Comparison of ENCODE assay signal across 20 cellular contexts in genomic region chr1:20063861-20064292, GRCh38. TPM values are rescaled to one million over a fixed set of nuclear protein-coding genes. Genes with fewer than 3 reads are reported as not detected.
DNase-seq lines count a peak whose midpoint lies in the region; ATAC-seq and TF ChIP-seq lines count a peak whose summit lies in the region.
"Had no signal": no experiment of that assay in that cellular context is flagged by ENCODE, and none has a peak within 500 bp of the region (broad histone marks: within the 10 kb centered on the region; RNA-seq: fewer than 3 reads in every experiment).

No MANE protein-coding gene starts in this region.

- DNase-seq in AG20443 (ENCODE audit: low spot score) (peak; percentile 84), IMR-90 (peak; percentile 87), choroid plexus epithelial cell (ENCODE audit: low read depth) (peak; percentile 5), left lung (no peak), hippocampal formation (lab: John Stamatoyannopoulos, UW) (no peak), DMS79 treated with DMSO at 0.1 percent for 48 hours (lab: John Stamatoyannopoulos, UW) (no peak)
- no peak for DNase-seq in activated naive CD4-positive, alpha-beta T cell treated with anti-CD3 and anti-CD28 coated beads, Interleukin-2, amount 10 ng/mL, durations not matched to agents 7 days and 5 days
- DNase-seq: activated CD4-positive, alpha-beta T cell treated with anti-CD3 and anti-CD28 coated beads, Interleukin-2, amount 50 U/mL, for 48 hours; activated gamma-delta T cell; central memory CD4-positive, alpha-beta T cell; NCI-H1092 treated with DMSO at 0.1 percent for 48 hours; psoas muscle; stimulated activated CD4-positive, alpha-beta T cell treated with anti-CD3 and anti-CD28 coated beads, Interleukin-2, amount 100 ng/mL, for 24 hours had no signal

- no peak overlapping the region for H3K14ac ChIP-seq in IMR-90 (replicated peaks; ENCODE audit: low read depth, low read length)

- no peak overlapping the region for H4K8ac ChIP-seq in IMR-90 (ENCODE audit: low read depth in 2 of 2, low read length in 2 of 2)

- peak; percentile 84 for ATAC-seq in IMR-90 (ENCODE audit: low read depth)
- peak; percentile 88 for ATAC-seq in left lung
- no peak for ATAC-seq in HG03135 (IDR thresholded peaks at IDR 0.05; ENCODE audit: unreplicated experiment)
- ATAC-seq: psoas muscle; stimulated activated memory B cell treated with anti-CD40 and anti-IgM and Interleukin-4, amounts not matched to agents 10 μg/mL and 1 μg/mL and 100 μg/mL, for 72 hours had no signal

- no peak overlapping the region for H3K4ac ChIP-seq in IMR-90 (ENCODE audit: low read depth, low read length)

- no peak overlapping the region for H3K4me3 Mint-ChIP-seq in activated naive CD4-positive, alpha-beta T cell treated with anti-CD3 and anti-CD28 coated beads, Interleukin-2, amount 10 ng/mL, durations not matched to agents 7 days and 5 days
- H3K4me3 Mint-ChIP-seq: stimulated activated memory B cell treated with anti-CD40 and anti-IgM and Interleukin-4, amounts not matched to agents 10 μg/mL and 1 μg/mL and 100 μg/mL, for 72 hours had no signal

- intact Hi-C loops in IMR-90 (cut with micrococcal nuclease) = no loop called here
- intact Hi-C loops in left lung (cut with DNase I) = no loop called here

- H3K36me3 ChIP-seq in IMR-90 (ENCODE audit: control insufficient read depth, insufficient read depth, low read length) = no peaks in the 10 kb centered on the region
- no peaks in the 10 kb centered on the region for H3K36me3 ChIP-seq in left lung
- H3K36me3 ChIP-seq: BLaER1 had no signal

- no peak overlapping the region for H2AK9ac ChIP-seq in IMR-90 (replicated peaks; ENCODE audit: low read depth, low read length, poor library complexity)

- no peak for TF ChIP-seq RAD21 in IMR-90 (IDR thresholded peaks at IDR 0.05; ENCODE audit: low read length)

- POLR2A ChIA-PET in IMR-90 (lab: Charles Lee; ENCODE audit: unreplicated experiment) = no interaction called here

- no peaks in the 10 kb centered on the region for H3K36me3 Mint-ChIP-seq in activated naive CD4-positive, alpha-beta T cell treated with anti-CD3 and anti-CD28 coated beads, Interleukin-2, amount 10 ng/mL, durations not matched to agents 7 days and 5 days
- H3K36me3 Mint-ChIP-seq: stimulated activated memory B cell treated with anti-CD40 and anti-IgM and Interleukin-4, amounts not matched to agents 10 μg/mL and 1 μg/mL and 100 μg/mL, for 72 hours had no signal

- no peak overlapping the region for H3K4me3 ChIP-seq in IMR-90 (ENCODE audit: insufficient read depth, low read depth, low read length)
- no peak overlapping the region for H3K4me3 ChIP-seq in choroid plexus epithelial cell (ENCODE audit: low read depth, low read length)
- H3K4me3 ChIP-seq in left lung = no peak overlapping the region
- H3K4me3 ChIP-seq: BLaER1, psoas muscle had no signal

- peaks cover 3% of the 10 kb centered on the region for H3K27me3 Mint-ChIP-seq in activated naive CD4-positive, alpha-beta T cell treated with anti-CD3 and anti-CD28 coated beads, Interleukin-2, amount 10 ng/mL, durations not matched to agents 7 days and 5 days
- H3K27me3 Mint-ChIP-seq: stimulated activated memory B cell treated with anti-CD40 and anti-IgM and Interleukin-4, amounts not matched to agents 10 μg/mL and 1 μg/mL and 100 μg/mL, for 72 hours had no signal

- in situ Hi-C loops in IMR-90 (cut with MboI; ENCODE audit: low sequenced_read_pairs) = no loop called here

- CTCF ChIA-PET in IMR-90 (lab: Yijun Ruan, JAX) = no interaction called here
- CTCF ChIA-PET in activated naive CD4-positive, alpha-beta T cell treated with anti-CD3 and anti-CD28 coated beads, Interleukin-2, amount 10 ng/mL, durations not matched to agents 7 days and 5 days (lab: Charles Lee) = no interaction called here

- WGBS in IMR-90 (ENCODE audit: extremely low coverage in 2 of 2, insufficient read length in 1 of 2), 2 experiments = no CpG with 5 or more reads among the region's 2 CpGs

- H3K27ac ChIP-seq in IMR-90 (ENCODE audit: insufficient read depth, low read length) = no peak overlapping the region
- H3K27ac ChIP-seq in left lung = no peak overlapping the region
- H3K27ac ChIP-seq: BLaER1, psoas muscle had no signal

- H3K9ac ChIP-seq in IMR-90 (ENCODE audit: low read depth, low read length) = no peak overlapping the region
- H3K9ac ChIP-seq: BLaER1 had no signal

- no peak overlapping the region for H4K91ac ChIP-seq in IMR-90 (ENCODE audit: insufficient read depth, low read depth, low read length)

- no peak overlapping the region for H3K18ac ChIP-seq in IMR-90 (ENCODE audit: low read depth, low read length)

- H2BK20ac ChIP-seq in IMR-90 (ENCODE audit: low read depth, low read length) = no peak overlapping the region

- H3K9me1 ChIP-seq in IMR-90 (ENCODE audit: insufficient read depth, low read length) = 0 out of 2 replicates have a peak, but pooled peaks cover 2% of the 10 kb centered on the region

- no peak overlapping the region for H3K27ac Mint-ChIP-seq in activated naive CD4-positive, alpha-beta T cell treated with anti-CD3 and anti-CD28 coated beads, Interleukin-2, amount 10 ng/mL, durations not matched to agents 7 days and 5 days
- H3K27ac Mint-ChIP-seq: stimulated activated memory B cell treated with anti-CD40 and anti-IgM and Interleukin-4, amounts not matched to agents 10 μg/mL and 1 μg/mL and 100 μg/mL, for 72 hours had no signal

- H2BK15ac ChIP-seq in IMR-90 (ENCODE audit: low read depth, low read length) = no peak overlapping the region

- H3K4me2 ChIP-seq in IMR-90 (ENCODE audit: low read depth, low read length) = no peak overlapping the region
- H3K4me2 ChIP-seq: BLaER1 had no signal

- H3K27me3 ChIP-seq in IMR-90 (ENCODE audit: control insufficient read depth, insufficient read depth, low read length) (no peaks in the 10 kb centered on the region), left lung (peaks cover 0 to 7% of the 10 kb centered on the region in 2 donors)
- H3K27me3 ChIP-seq: BLaER1 had no signal

- H3K79me1 ChIP-seq in IMR-90 (ENCODE audit: low read depth in 1 of 2, low read length in 2 of 2) = no peaks in the 10 kb centered on the region

- BruUV-seq in IMR-90 (replicated peaks; lab: Mats Ljungman, UMichigan) = no TSS peak

- H3K9me3 ChIP-seq in IMR-90 (ENCODE audit: control insufficient read depth, insufficient read depth, low read length) (no peaks in the 10 kb centered on the region), left lung (no peaks in the 10 kb centered on the region)
- H3K9me3 ChIP-seq: BLaER1, psoas muscle had no signal

- no peak overlapping the region for H3K23ac ChIP-seq in IMR-90 (ENCODE audit: low read depth, low read length)

- TF ChIP-seq CTCF in IMR-90 (conservative IDR thresholded peaks at IDR 0.05; ENCODE audit: low read depth, low read length) = no peak
- no peak for TF ChIP-seq CTCF in choroid plexus epithelial cell (conservative IDR thresholded peaks at IDR 0.05; ENCODE audit: low read depth, low read length)
- no peak for TF ChIP-seq CTCF in left lung (IDR thresholded peaks at IDR 0.05)

- H3K9me3 Mint-ChIP-seq in activated naive CD4-positive, alpha-beta T cell treated with anti-CD3 and anti-CD28 coated beads, Interleukin-2, amount 10 ng/mL, durations not matched to agents 7 days and 5 days = no peaks in the 10 kb centered on the region
- H3K9me3 Mint-ChIP-seq: stimulated activated memory B cell treated with anti-CD40 and anti-IgM and Interleukin-4, amounts not matched to agents 10 μg/mL and 1 μg/mL and 100 μg/mL, for 72 hours had no signal

- no peak overlapping the region for H2AFZ ChIP-seq in IMR-90 (replicated peaks; ENCODE audit: low read length, poor library complexity)

- H3K56ac ChIP-seq in IMR-90 (ENCODE audit: extremely low read depth, insufficient read depth, low read length) = no peak overlapping the region

- TF ChIP-seq POLR2A in IMR-90 (IDR thresholded peaks at IDR 0.05; ENCODE audit: low read depth, low read length) = no peak

- H3K4me1 ChIP-seq in IMR-90 (ENCODE audit: control insufficient read depth, insufficient read depth, low read length) = no peaks in the 10 kb centered on the region
- H3K4me1 ChIP-seq in left lung = peaks cover 0 to 6% of the 10 kb centered on the region in 2 donors
- H3K4me1 ChIP-seq: psoas muscle had no signal

- no peaks in the 10 kb centered on the region for H4K20me1 ChIP-seq in IMR-90 (ENCODE audit: insufficient read depth, low read length)
- H4K20me1 ChIP-seq: BLaER1 had no signal

- dilution Hi-C loops in IMR-90 (cut with HindIII; ENCODE audit: low sequenced_read_pairs, unreplicated experiment) = no loop called here

- no peak overlapping the region for H2BK5ac ChIP-seq in IMR-90 (ENCODE audit: low read depth, low read length, poor library complexity, severe bottlenecking)

- no peak overlapping the region for H2AK5ac ChIP-seq in IMR-90 (ENCODE audit: low read depth, low read length)

- H2BK120ac ChIP-seq in IMR-90 (ENCODE audit: low read depth, low read length) = no peak overlapping the region

- H3K4me1 Mint-ChIP-seq in activated naive CD4-positive, alpha-beta T cell treated with anti-CD3 and anti-CD28 coated beads, Interleukin-2, amount 10 ng/mL, durations not matched to agents 7 days and 5 days = peaks cover 12% of the 10 kb centered on the region

- no peak overlapping the region for H4K5ac ChIP-seq in IMR-90 (ENCODE audit: low read depth, low read length)

TF ChIP-seq in IMR-90, 13 proteins besides CTCF, POLR2A, EP300 and RAD21:
- TF ChIP-seq FOS (IDR thresholded peaks at IDR 0.05; ENCODE audit: low read depth, low read length) = peak; percentile 49; the same call in 1 of the 2 replicates
- TF ChIP-seq MAFK (IDR thresholded peaks at IDR 0.05; ENCODE audit: low read depth, low read length) = no peak

RNA-seq across cellular contexts. Expression of gene PLA2G5, which starts 6.1 kb away (rescaled TPM):
- total RNA-seq in IMR-90 (2012; rRNA removed) (not detected in 2 replicates), left lung (1 to 10 TPM; 4.9 to 5.5 TPM)
- not detected in 2 replicates for polyA plus RNA-seq in IMR-90 (2012; rRNA removed)
- 0.07 and 0.15 TPM in 2 replicates for polyA plus RNA-seq in IMR-90 (2012; cell fraction: cytosol; rRNA removed)
- not detected in 2 replicates for polyA plus RNA-seq in IMR-90 (2012; cell fraction: nucleus; rRNA removed; ENCODE audit: low replicate concordance)
- total RNA-seq: H4; NCI-H460; T-helper 2 cell treated with Interferon-gamma antibody and Interleukin-4, amounts not matched to agents 100 ng/mL and 5 ng/mL, for 36 hours had no signal

RNA-seq across cellular contexts. Expression of gene PLA2G2D, which starts 55.5 kb away (rescaled TPM):
- total RNA-seq in IMR-90 (2012; rRNA removed) (not detected in 2 replicates), left lung (not detected)
- polyA plus RNA-seq in IMR-90 (2012; rRNA removed) = not detected in 2 replicates
- polyA plus RNA-seq in IMR-90 (2012; cell fraction: cytosol; rRNA removed) = not detected in 2 replicates
- not detected in 2 replicates for polyA plus RNA-seq in IMR-90 (2012; cell fraction: nucleus; rRNA removed; ENCODE audit: low replicate concordance)
- total RNA-seq: H4; mucosa of gallbladder; NCI-H460; psoas muscle; T-helper 2 cell treated with Interferon-gamma antibody and Interleukin-4, amounts not matched to agents 100 ng/mL and 5 ng/mL, for 36 hours had no signal
- polyA plus RNA-seq: psoas muscle had no signal

Comparison
In these comparisons a context has a peak if more than half of its experiments do, and no peak if none do; other contexts are left out.
1. DNase-seq: peak in AG20443 (single experiment), IMR-90 (single experiment) and choroid plexus epithelial cell (single experiment); none in left lung (0 of 2), hippocampal formation (0 of 2), activated naive CD4-positive, alpha-beta T cell treated with anti-CD3 and anti-CD28 coated beads, Interleukin-2, amount 10 ng/mL, durations not matched to agents 7 days and 5 days (single experiment) and DMS79 treated with DMSO at 0.1 percent for 48 hours (single experiment).